Comparison of ENCODE assay signal across 16 cellular contexts in genomic region chr2:152369176-152369860, GRCh38. TPM values are rescaled to one million over a fixed set of nuclear protein-coding genes. Genes with fewer than 3 reads are reported as not detected.
DNase-seq lines count a peak whose midpoint lies in the region; ATAC-seq, FAIRE-seq and TF ChIP-seq lines count a peak whose summit lies in the region.
"Had no signal": no experiment of that assay in that cellular context is flagged by ENCODE, and none has a peak within 500 bp of the region (broad histone marks: within the 10 kb centered on the region; RNA-seq: fewer than 3 reads in every experiment).

No MANE protein-coding gene starts in this region.

- no peak for FAIRE-seq in astrocyte (lab: Jason Lieb, UNC)

- H3K27me3 Mint-ChIP-seq in astrocyte (ENCODE audit: low read depth, unreplicated experiment), result no peaks in the 10 kb centered on the region
- peaks cover 7 to 31% (median 15%) of the 10 kb centered on the region in 5 donors for H3K27me3 Mint-ChIP-seq in naive thymus-derived CD8-positive, alpha-beta T cell
- peaks cover 3% of the 10 kb centered on the region for H3K27me3 Mint-ChIP-seq in activated T-helper 2 cell treated with anti-CD3 and anti-CD28 coated beads, Interferon-gamma antibody, Interleukin-2, Interleukin-4, amounts not matched to agents 10 μg/mL and 5 μg/mL and 100 μg/mL, durations not matched to agents 14 hours and 24 hours and 36 hours (ENCODE audit: low read depth)

- no peak overlapping the region for H2AFZ ChIP-seq in astrocyte (ENCODE audit: low read depth, low read length)

- H3K27me3 ChIP-seq in astrocyte (ENCODE audit: insufficient read depth, low read length), result no peaks in the 10 kb centered on the region

- peak overlapping the region; percentile 67 for H3K27ac Mint-ChIP-seq in astrocyte (ENCODE audit: unreplicated experiment)
- no peak overlapping the region for H3K27ac Mint-ChIP-seq in naive thymus-derived CD8-positive, alpha-beta T cell
- H3K27ac Mint-ChIP-seq in activated T-helper 2 cell treated with anti-CD3 and anti-CD28 coated beads, Interferon-gamma antibody, Interleukin-2, Interleukin-4, amounts not matched to agents 10 μg/mL and 5 μg/mL and 100 μg/mL, durations not matched to agents 14 hours and 24 hours and 36 hours, result no peak overlapping the region
- H3K27ac Mint-ChIP-seq: activated naive CD8-positive, alpha-beta T cell; endodermal cell; immature natural killer cell; natural killer cell treated with Interleukin-12 subunit alpha and Interleukin-12 subunit beta and Interleukin-15 and Interleukin-18, amount 100 ng/mL, for 72 hours; stimulated activated naive B cell treated with anti-CD40 and anti-IgM and Interleukin-4, amounts not matched to agents 10 μg/mL and 1 μg/mL and 100 μg/mL, for 72 hours; T-helper 2 cell treated with Interferon-gamma antibody and Interleukin-4, amounts not matched to agents 5 μg/mL and 100 μg/mL, for 36 hours had no signal

- DNase-seq in NCI-H748 (lab: John Stamatoyannopoulos, UW; ENCODE audit: unreplicated experiment), result peak; percentile 36
- no peak for DNase-seq in NCI-H748 treated with DMSO at 0.1 percent for 48 hours (lab: John Stamatoyannopoulos, UW)
- peak; percentile 90 for DNase-seq in astrocyte (ENCODE audit: low read depth)
- DNase-seq in iris pigment epithelial cell (ENCODE audit: low read depth), result peak; percentile 96
- DNase-seq in substantia nigra (lab: John Stamatoyannopoulos, UW), result no peak
- DNase-seq in naive thymus-derived CD8-positive, alpha-beta T cell, result no peak
- DNase-seq in activated T-helper 2 cell treated with anti-CD3 and anti-CD28 coated beads, Interferon-gamma antibody, Interleukin-2, Interleukin-4, amounts not matched to agents 10 μg/mL and 5 μg/mL and 100 μg/mL, durations not matched to agents 14 hours and 24 hours and 36 hours (ENCODE audit: low spot score), result no peak
- DNase-seq: endodermal cell; GF-D8; immature natural killer cell; NCI-H187 treated with DMSO at 0.1 percent for 48 hours; stimulated activated naive B cell treated with anti-CD40 and anti-IgM and Interleukin-4, amounts not matched to agents 10 μg/mL and 1 μg/mL and 100 μg/mL, for 72 hours had no signal

- peaks cover 64% of the 10 kb centered on the region for H4K20me1 ChIP-seq in astrocyte (ENCODE audit: insufficient read depth, low read length)

- no peaks in the 10 kb centered on the region for H3K36me3 ChIP-seq in astrocyte (ENCODE audit: insufficient read depth, low read length)

- POLR2A ChIA-PET in naive thymus-derived CD8-positive, alpha-beta T cell (lab: Charles Lee), result no interaction called here

- peak overlapping the region; percentile 56 for H3K4me2 ChIP-seq in astrocyte (ENCODE audit: low read length)

- peaks cover 13% of the 10 kb centered on the region for H3K4me1 ChIP-seq in astrocyte (ENCODE audit: insufficient read depth, low read length)

- no peaks in the 10 kb centered on the region for H3K9me3 Mint-ChIP-seq in astrocyte (ENCODE audit: unreplicated experiment)
- peaks cover 0 to 2% (median 0%) of the 10 kb centered on the region in 9 donors for H3K9me3 Mint-ChIP-seq in naive thymus-derived CD8-positive, alpha-beta T cell
- H3K9me3 Mint-ChIP-seq in activated T-helper 2 cell treated with anti-CD3 and anti-CD28 coated beads, Interferon-gamma antibody, Interleukin-2, Interleukin-4, amounts not matched to agents 10 μg/mL and 5 μg/mL and 100 μg/mL, durations not matched to agents 14 hours and 24 hours and 36 hours, result no peaks in the 10 kb centered on the region
- H3K9me3 Mint-ChIP-seq: endodermal cell; immature natural killer cell; natural killer cell treated with Interleukin-12 subunit alpha and Interleukin-12 subunit beta and Interleukin-15 and Interleukin-18, amount 100 ng/mL, for 72 hours; stimulated activated naive B cell treated with anti-CD40 and anti-IgM and Interleukin-4, amounts not matched to agents 10 μg/mL and 1 μg/mL and 100 μg/mL, for 72 hours; T-helper 2 cell treated with Interferon-gamma antibody and Interleukin-4, amounts not matched to agents 5 μg/mL and 100 μg/mL, for 36 hours had no signal

- no peak overlapping the region for H3K4me3 ChIP-seq in astrocyte (ENCODE audit: insufficient read depth, low read depth, low read length)

- peaks cover 81% of the 10 kb centered on the region for H3K79me2 ChIP-seq in astrocyte (ENCODE audit: insufficient read depth, low read length)

- H3K9me3 ChIP-seq in astrocyte (ENCODE audit: insufficient read depth, low read depth, low read length), result no peaks in the 10 kb centered on the region

- H3K27ac ChIP-seq in astrocyte (ENCODE audit: low read depth, low read length) (no peak overlapping the region), substantia nigra (ENCODE audit: low read depth, low read length, poor library complexity, severe bottlenecking) (peak overlapping the region; percentile 7)

- peaks cover 2% of the 10 kb centered on the region for H3K36me3 Mint-ChIP-seq in astrocyte (ENCODE audit: low read depth, unreplicated experiment)
- no peaks in the 10 kb centered on the region for H3K36me3 Mint-ChIP-seq in naive thymus-derived CD8-positive, alpha-beta T cell
- no peaks in the 10 kb centered on the region for H3K36me3 Mint-ChIP-seq in activated T-helper 2 cell treated with anti-CD3 and anti-CD28 coated beads, Interferon-gamma antibody, Interleukin-2, Interleukin-4, amounts not matched to agents 10 μg/mL and 5 μg/mL and 100 μg/mL, durations not matched to agents 14 hours and 24 hours and 36 hours (ENCODE audit: low read depth)
- H3K36me3 Mint-ChIP-seq: activated naive CD8-positive, alpha-beta T cell; immature natural killer cell; natural killer cell treated with Interleukin-12 subunit alpha and Interleukin-12 subunit beta and Interleukin-15 and Interleukin-18, amount 100 ng/mL, for 72 hours; stimulated activated naive B cell treated with anti-CD40 and anti-IgM and Interleukin-4, amounts not matched to agents 10 μg/mL and 1 μg/mL and 100 μg/mL, for 72 hours had no signal

- H3K4me1 Mint-ChIP-seq in astrocyte (ENCODE audit: low read depth, unreplicated experiment), result peaks cover 22% of the 10 kb centered on the region
- H3K4me1 Mint-ChIP-seq in naive thymus-derived CD8-positive, alpha-beta T cell, result no peaks in the 10 kb centered on the region
- no peaks in the 10 kb centered on the region for H3K4me1 Mint-ChIP-seq in activated T-helper 2 cell treated with anti-CD3 and anti-CD28 coated beads, Interferon-gamma antibody, Interleukin-2, Interleukin-4, amounts not matched to agents 10 μg/mL and 5 μg/mL and 100 μg/mL, durations not matched to agents 14 hours and 24 hours and 36 hours (ENCODE audit: low read depth)
- H3K4me1 Mint-ChIP-seq: immature natural killer cell; stimulated activated naive B cell treated with anti-CD40 and anti-IgM and Interleukin-4, amounts not matched to agents 10 μg/mL and 1 μg/mL and 100 μg/mL, for 72 hours had no signal

- intact Hi-C loops in activated T-helper 2 cell treated with anti-CD3 and anti-CD28 coated beads, Interferon-gamma antibody, Interleukin-2, Interleukin-4, amounts not matched to agents 10 μg/mL and 5 μg/mL and 100 μg/mL, durations not matched to agents 14 hours and 24 hours and 36 hours (cut with micrococcal nuclease), result no loop called here

- no peak overlapping the region for H3K9ac ChIP-seq in astrocyte (ENCODE audit: low read length)

- TF ChIP-seq CTCF in astrocyte (IDR thresholded peaks at IDR 0.05; ENCODE audit: insufficient read depth, low read depth, low read length), result no peak

- ATAC-seq in naive thymus-derived CD8-positive, alpha-beta T cell, result no peak
- ATAC-seq in GM19351 (IDR thresholded peaks at IDR 0.05; ENCODE audit: unreplicated experiment), result no peak
- ATAC-seq: natural killer cell treated with Interleukin-12 subunit alpha and Interleukin-12 subunit beta and Interleukin-15 and Interleukin-18, amount 100 ng/mL, for 72 hours; stimulated activated naive B cell treated with anti-CD40 and anti-IgM and Interleukin-4, amounts not matched to agents 10 μg/mL and 1 μg/mL and 100 μg/mL, for 72 hours had no signal

- peak overlapping the region; percentile 54 for H3K4me3 Mint-ChIP-seq in astrocyte (ENCODE audit: unreplicated experiment)
- no peak overlapping the region for H3K4me3 Mint-ChIP-seq in naive thymus-derived CD8-positive, alpha-beta T cell
- H3K4me3 Mint-ChIP-seq in activated T-helper 2 cell treated with anti-CD3 and anti-CD28 coated beads, Interferon-gamma antibody, Interleukin-2, Interleukin-4, amounts not matched to agents 10 μg/mL and 5 μg/mL and 100 μg/mL, durations not matched to agents 14 hours and 24 hours and 36 hours (ENCODE audit: low read depth), result no peak overlapping the region
- H3K4me3 Mint-ChIP-seq: activated naive CD8-positive, alpha-beta T cell; endodermal cell; immature natural killer cell; natural killer cell treated with Interleukin-12 subunit alpha and Interleukin-12 subunit beta and Interleukin-15 and Interleukin-18, amount 100 ng/mL, for 72 hours; stimulated activated naive B cell treated with anti-CD40 and anti-IgM and Interleukin-4, amounts not matched to agents 10 μg/mL and 1 μg/mL and 100 μg/mL, for 72 hours; T-helper 2 cell treated with Interferon-gamma antibody and Interleukin-4, amounts not matched to agents 5 μg/mL and 100 μg/mL, for 36 hours had no signal

RNA-seq across cellular contexts. Expression of gene FMNL2, which starts 34.3 kb away (rescaled TPM):
- 29.1 and 34.3 TPM in 2 replicates for total RNA-seq in astrocyte
- under 1 TPM; 0.77 to 0.78 TPM for total RNA-seq in naive thymus-derived CD8-positive, alpha-beta T cell
- polyA plus RNA-seq in naive thymus-derived CD8-positive, alpha-beta T cell, result under 1 TPM; 0.05 to 0.14 (median 0.14) TPM
- total RNA-seq in activated T-helper 2 cell treated with anti-CD3 and anti-CD28 coated beads, Interferon-gamma antibody, Interleukin-2, Interleukin-4, amounts not matched to agents 10 μg/mL and 5 μg/mL and 100 μg/mL, durations not matched to agents 14 hours and 24 hours and 36 hours, result 14.0 and 14.3 TPM in 2 replicates

Comparison
In these comparisons a context has a peak if more than half of its experiments do, and no peak if none do; other contexts are left out.
1. DNase-seq: peak in NCI-H748 (single experiment), astrocyte (single experiment) and iris pigment epithelial cell (single experiment); none in NCI-H748 treated with DMSO at 0.1 percent for 48 hours (single experiment), substantia nigra (0 of 49), naive thymus-derived CD8-positive, alpha-beta T cell (0 of 10) and activated T-helper 2 cell treated with anti-CD3 and anti-CD28 coated beads, Interferon-gamma antibody, Interleukin-2, Interleukin-4, amounts not matched to agents 10 μg/mL and 5 μg/mL and 100 μg/mL, durations not matched to agents 14 hours and 24 hours and 36 hours (single experiment).